Comparison of ENCODE assay signal across 16 cellular contexts in the genomic region with DNA sequence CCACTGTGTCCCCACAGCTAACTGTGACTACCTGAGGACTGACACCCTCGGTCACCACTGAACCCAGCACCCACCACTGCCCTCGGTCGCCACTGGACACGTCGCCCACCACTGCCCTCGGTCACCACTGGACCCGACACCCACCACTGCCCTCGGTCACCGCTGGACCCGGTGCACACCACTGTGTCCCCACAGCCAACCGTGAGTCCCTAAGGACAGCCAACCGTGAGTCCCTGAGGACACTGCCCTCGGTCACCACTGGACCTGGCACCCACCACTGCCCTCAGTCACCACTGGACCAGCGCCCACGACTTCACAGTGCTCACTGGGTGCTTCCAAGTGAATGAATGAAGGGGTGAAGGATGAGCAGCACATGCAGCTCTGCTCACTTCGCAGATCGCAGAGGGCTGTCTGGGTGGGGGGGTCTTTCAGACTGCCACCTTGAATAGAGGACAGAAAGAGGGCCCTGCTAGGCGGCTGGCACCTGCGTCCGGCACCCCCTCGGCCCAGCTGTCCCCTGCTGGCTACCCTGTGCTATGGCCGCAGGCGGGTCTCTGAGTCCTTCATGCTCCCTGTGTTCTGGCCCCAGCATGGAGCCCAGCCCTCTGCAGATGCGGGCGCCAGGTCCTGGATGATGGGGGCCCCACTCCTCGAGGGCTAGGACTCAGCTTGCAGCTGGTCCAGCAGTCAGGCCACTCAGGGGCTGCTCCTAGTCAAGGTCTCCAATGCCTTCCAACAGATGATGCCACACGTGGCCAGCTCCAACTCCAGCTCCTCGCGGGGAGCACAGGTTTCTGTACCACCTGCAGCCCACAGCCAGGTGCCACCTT. TPM values are rescaled to one million over a fixed set of nuclear protein-coding genes. Genes with fewer than 3 reads are reported as not detected.
DNase-seq lines count a peak whose midpoint lies in the region; ATAC-seq and TF ChIP-seq lines count a peak whose summit lies in the region.
"Had no signal": no experiment of that assay in that cellular context is flagged by ENCODE, and none has a peak within 500 bp of the region (broad histone marks: within the 10 kb centered on the region; RNA-seq: fewer than 3 reads in every experiment).

No MANE protein-coding gene starts in this region.

- no peaks in the 10 kb centered on the region for H3K36me3 Mint-ChIP-seq in nephron progenitor cell (ENCODE audit: low read depth)

- H3K4me1 ChIP-seq in aorta (ENCODE audit: control insufficient read depth in 1 of 2, insufficient read depth in 2 of 2, low read length in 2 of 2) = no peaks in the 10 kb centered on the region
- H3K4me1 ChIP-seq: Peyer's patch had no signal

- intact Hi-C loops in cardiac septum (cut with DNase I) (no loop called here), aorta (cut with DNase I) (no loop called here)

- H3K4me3 Mint-ChIP-seq in stimulated activated naive CD8-positive, alpha-beta T cell treated with anti-CD3 and anti-CD28 coated beads, Interleukin-15, amount 100 ng/mL, for 72 hours = no peak overlapping the region
- no peak overlapping the region for H3K4me3 Mint-ChIP-seq in nephron progenitor cell
- H3K4me3 Mint-ChIP-seq: CD4-positive, alpha-beta T cell had no signal

- no peaks in the 10 kb centered on the region for H3K36me3 ChIP-seq in aorta (ENCODE audit: control insufficient read depth in 1 of 2, insufficient read depth in 2 of 2, low read length in 1 of 2)
- H3K36me3 ChIP-seq in MG63 = no peaks in the 10 kb centered on the region
- H3K36me3 ChIP-seq: Peyer's patch had no signal

- no peak for TF ChIP-seq CTCF in nephron progenitor cell (IDR thresholded peaks at IDR 0.05)

- H3K27ac ChIP-seq in aorta (ENCODE audit: low read depth in 1 of 2, low read length in 2 of 2) = no peak overlapping the region
- H3K27ac ChIP-seq: Peyer's patch had no signal

- H3K9me3 ChIP-seq in aorta (ENCODE audit: control insufficient read depth, low read length) = no peaks in the 10 kb centered on the region
- peaks cover 2% of the 10 kb centered on the region; the same call in 1 of the 2 replicates for H3K9me3 ChIP-seq in MG63
- H3K9me3 ChIP-seq: Peyer's patch had no signal

- no peaks in the 10 kb centered on the region for H3K27me3 ChIP-seq in aorta (ENCODE audit: control insufficient read depth in 1 of 2, insufficient read depth in 2 of 2, low read length in 1 of 2)
- no peaks in the 10 kb centered on the region for H3K27me3 ChIP-seq in MG63
- H3K27me3 ChIP-seq: Peyer's patch had no signal

- peak; percentile 10 for ATAC-seq in stimulated activated naive CD8-positive, alpha-beta T cell treated with anti-CD3 and anti-CD28 coated beads, Interleukin-15, amount 100 ng/mL, for 72 hours
- no peak for ATAC-seq in stimulated activated naive CD8-positive, alpha-beta T cell treated with anti-CD3 and anti-CD28 coated beads, Interleukin-15, Interleukin-2, amounts not matched to agents 100 U/mL and 50 U/mL, for 24 hours
- no peak for ATAC-seq in aorta (ENCODE audit: low FRiP score)
- no peak for ATAC-seq in HG03571 (IDR thresholded peaks at IDR 0.05; ENCODE audit: unreplicated experiment)

- H3K4me1 Mint-ChIP-seq in stimulated activated naive CD8-positive, alpha-beta T cell treated with anti-CD3 and anti-CD28 coated beads, Interleukin-15, amount 100 ng/mL, for 72 hours = no peaks in the 10 kb centered on the region
- peaks cover 6% of the 10 kb centered on the region for H3K4me1 Mint-ChIP-seq in nephron progenitor cell

- H3K27ac Mint-ChIP-seq in stimulated activated naive CD8-positive, alpha-beta T cell treated with anti-CD3 and anti-CD28 coated beads, Interleukin-15, amount 100 ng/mL, for 72 hours = no peak overlapping the region
- H3K27ac Mint-ChIP-seq in nephron progenitor cell = no peak overlapping the region
- H3K27ac Mint-ChIP-seq: CD4-positive, alpha-beta T cell had no signal

- H3K4me3 ChIP-seq in aorta (ENCODE audit: low read length in 2 of 2) (no peak overlapping the region), MG63 (no peak overlapping the region)
- H3K4me3 ChIP-seq: Peyer's patch had no signal

- no peaks in the 10 kb centered on the region for H3K9me3 Mint-ChIP-seq in stimulated activated naive CD8-positive, alpha-beta T cell treated with anti-CD3 and anti-CD28 coated beads, Interleukin-15, amount 100 ng/mL, for 72 hours
- peaks cover 8% of the 10 kb centered on the region for H3K9me3 Mint-ChIP-seq in nephron progenitor cell
- H3K9me3 Mint-ChIP-seq: CD4-positive, alpha-beta T cell had no signal

- no peak for DNase-seq in stimulated activated naive CD8-positive, alpha-beta T cell treated with anti-CD3 and anti-CD28 coated beads, Interleukin-15, amount 100 ng/mL, for 72 hours
- no peak for DNase-seq in stimulated activated naive CD8-positive, alpha-beta T cell treated with anti-CD3 and anti-CD28 coated beads, Interleukin-15, Interleukin-2, amounts not matched to agents 100 U/mL and 50 U/mL, for 24 hours
- DNase-seq in cardiac septum (ENCODE audit: low spot score) (peak; percentile 71), nephron progenitor cell (peak; percentile 4), aorta (peak; percentile 41 to 57), MG63 (no peak)
- no peak for DNase-seq in NK-92 treated with Interleukin-12 subunit alpha and Interleukin-12 subunit beta, amount 100 ng/mL, for 24 hours (lab: John Stamatoyannopoulos, UW)
- DNase-seq: CD4-positive, alpha-beta T cell; DMS79 treated with DMSO at 0.1 percent for 48 hours; KG1; NCI-H1105; NCI-H187; NCI-H748 treated with DMSO at 0.1 percent for 48 hours; Peyer's patch; SIG-M5 had no signal

- WGBS in aorta, 2 donors = 91 to 92% methylated on average over 29 of the region's 29 CpGs

- H3K27me3 Mint-ChIP-seq in stimulated activated naive CD8-positive, alpha-beta T cell treated with anti-CD3 and anti-CD28 coated beads, Interleukin-15, amount 100 ng/mL, for 72 hours = peaks cover 10% of the 10 kb centered on the region
- peaks cover 13% of the 10 kb centered on the region for H3K27me3 Mint-ChIP-seq in nephron progenitor cell (ENCODE audit: low read depth, poor library complexity)
- H3K27me3 Mint-ChIP-seq: CD4-positive, alpha-beta T cell had no signal

RNA-seq across cellular contexts. Expression of a gene that starts 51.4 kb away (rescaled TPM):
- total RNA-seq in cardiac septum = 291 TPM
- total RNA-seq in aorta = 10 to 100 TPM; 32.3 to 62.6 TPM
- 10 to 100 TPM; 28.0 to 66.8 TPM for polyA plus RNA-seq in aorta
- 95.4 and 177 TPM in 2 replicates for total RNA-seq in MG63 (2014; rRNA removed; shearing (Covaris generic); ENCODE audit: low replicate concordance)

Comparison
In these comparisons a context has a peak if more than half of its experiments do, and no peak if none do; other contexts are left out.
1. DNase-seq: peak in cardiac septum (single experiment), nephron progenitor cell (single experiment) and aorta (2 of 2); none in stimulated activated naive CD8-positive, alpha-beta T cell treated with anti-CD3 and anti-CD28 coated beads, Interleukin-15, amount 100 ng/mL, for 72 hours (0 of 2), stimulated activated naive CD8-positive, alpha-beta T cell treated with anti-CD3 and anti-CD28 coated beads, Interleukin-15, Interleukin-2, amounts not matched to agents 100 U/mL and 50 U/mL, for 24 hours (single experiment), MG63 (single experiment) and NK-92 treated with Interleukin-12 subunit alpha and Interleukin-12 subunit beta, amount 100 ng/mL, for 24 hours (single experiment).